17 cellular contexts compared by ENCODE assay signal in genomic region chr13:24032252-24032651, GRCh38.
DNase-seq lines count a peak whose midpoint lies in the region; ATAC-seq and TF ChIP-seq lines count a peak whose summit lies in the region.
"Had no signal": no experiment of that assay in that cellular context is flagged by ENCODE, and none has a peak within 500 bp of the region (broad histone marks: within the 10 kb centered on the region; RNA-seq: fewer than 3 reads in every experiment).

No MANE protein-coding gene starts in this region.

- no peaks in the 10 kb centered on the region for H3K9me3 ChIP-seq in subcutaneous abdominal adipose tissue (ENCODE audit: control insufficient read depth in 5 of 5, low read length in 5 of 5)
- H3K9me3 ChIP-seq: adrenal gland had no signal

- H3K4me1 ChIP-seq in subcutaneous abdominal adipose tissue (ENCODE audit: control insufficient read depth in 5 of 5, insufficient read depth in 5 of 5, low read length in 5 of 5), result peaks cover 10 to 38% (median 29%) of the 10 kb centered on the region in 5 donors

- ATAC-seq in left lobe of liver (peak; percentile 33), GM18870 (IDR thresholded peaks at IDR 0.05; ENCODE audit: unreplicated experiment) (no peak)
- ATAC-seq: stimulated activated naive B cell treated with anti-CD40 and anti-IgM and Interleukin-4, amounts not matched to agents 10 μg/mL and 1 μg/mL and 100 μg/mL, for 72 hours had no signal

- DNase-seq in GM03348 (ENCODE audit: low spot score), result peak; percentile 65
- DNase-seq in cardiac fibroblast (ENCODE audit: low read depth in 2 of 2), result peak; percentile 83 to 95
- DNase-seq in left lobe of liver (ENCODE audit: low spot score), result no peak
- no peak for DNase-seq in stimulated activated CD4-positive, alpha-beta T cell treated with anti-CD3 and anti-CD28 coated beads, Interleukin-4, amount 100 ng/mL, for 24 hours
- no peak for DNase-seq in SW480 (ENCODE audit: low spot score)
- DNase-seq in kidney tubule cell (ENCODE audit: low spot score), result no peak
- DNase-seq: activated CD4-positive, alpha-beta T cell treated with anti-CD3 and anti-CD28 coated beads for 1 hour; activated T-cell treated with anti-CD3 and anti-CD28 coated beads, Interleukin-2, amount 50 U/mL, for 1 hour; adrenal gland; CD4-positive, alpha-beta memory T cell; effector CD8-positive, alpha-beta T cell; GF-D8; mesendoderm; stimulated activated CD4-positive, alpha-beta T cell treated with anti-CD3 and anti-CD28 coated beads, Interleukin-4, amount 100 ng/mL, for 1 hour; stimulated activated naive B cell treated with anti-CD40 and anti-IgM and Interleukin-4, amounts not matched to agents 10 μg/mL and 1 μg/mL and 100 μg/mL, for 72 hours had no signal

- H3K27me3 ChIP-seq in subcutaneous abdominal adipose tissue (ENCODE audit: control insufficient read depth in 5 of 5, insufficient read depth in 4 of 5, low read length in 5 of 5), result no peaks in the 10 kb centered on the region
- H3K27me3 ChIP-seq: adrenal gland had no signal

- H3K4me3 ChIP-seq in cardiac fibroblast (replicated peaks in 1 of 2; ENCODE audit: low read depth in 2 of 2, low read length in 2 of 2), result no peak overlapping the region
- H3K4me3 ChIP-seq in subcutaneous abdominal adipose tissue (ENCODE audit: low read depth in 1 of 5, low read length in 5 of 5), result no peak overlapping the region
- H3K4me3 ChIP-seq: adrenal gland had no signal

- no peak for TF ChIP-seq CTCF in cardiac fibroblast (IDR thresholded peaks at IDR 0.05; ENCODE audit: low read depth, low read length)

- H3K9ac ChIP-seq in subcutaneous abdominal adipose tissue (ENCODE audit: low read length in 5 of 5), result peak overlapping the region in 1 of 5 donors; percentile 1

- H3K27ac ChIP-seq in subcutaneous abdominal adipose tissue (ENCODE audit: low read depth, low read length), result peak overlapping the region; percentile 56

- H3K36me3 ChIP-seq in subcutaneous abdominal adipose tissue (ENCODE audit: control insufficient read depth in 5 of 5, insufficient read depth in 5 of 5, low read length in 5 of 5), result no peaks in the 10 kb centered on the region
- H3K36me3 ChIP-seq: adrenal gland had no signal

Comparison
In these comparisons a context has a peak if more than half of its experiments do, and no peak if none do; other contexts are left out.
1. DNase-seq: peak in GM03348 (single experiment) and cardiac fibroblast (2 of 2); none in left lobe of liver (single experiment), stimulated activated CD4-positive, alpha-beta T cell treated with anti-CD3 and anti-CD28 coated beads, Interleukin-4, amount 100 ng/mL, for 24 hours (single experiment), SW480 (single experiment) and kidney tubule cell (single experiment).